ENCODE assay signal across 9 cellular contexts in the genomic region with DNA sequence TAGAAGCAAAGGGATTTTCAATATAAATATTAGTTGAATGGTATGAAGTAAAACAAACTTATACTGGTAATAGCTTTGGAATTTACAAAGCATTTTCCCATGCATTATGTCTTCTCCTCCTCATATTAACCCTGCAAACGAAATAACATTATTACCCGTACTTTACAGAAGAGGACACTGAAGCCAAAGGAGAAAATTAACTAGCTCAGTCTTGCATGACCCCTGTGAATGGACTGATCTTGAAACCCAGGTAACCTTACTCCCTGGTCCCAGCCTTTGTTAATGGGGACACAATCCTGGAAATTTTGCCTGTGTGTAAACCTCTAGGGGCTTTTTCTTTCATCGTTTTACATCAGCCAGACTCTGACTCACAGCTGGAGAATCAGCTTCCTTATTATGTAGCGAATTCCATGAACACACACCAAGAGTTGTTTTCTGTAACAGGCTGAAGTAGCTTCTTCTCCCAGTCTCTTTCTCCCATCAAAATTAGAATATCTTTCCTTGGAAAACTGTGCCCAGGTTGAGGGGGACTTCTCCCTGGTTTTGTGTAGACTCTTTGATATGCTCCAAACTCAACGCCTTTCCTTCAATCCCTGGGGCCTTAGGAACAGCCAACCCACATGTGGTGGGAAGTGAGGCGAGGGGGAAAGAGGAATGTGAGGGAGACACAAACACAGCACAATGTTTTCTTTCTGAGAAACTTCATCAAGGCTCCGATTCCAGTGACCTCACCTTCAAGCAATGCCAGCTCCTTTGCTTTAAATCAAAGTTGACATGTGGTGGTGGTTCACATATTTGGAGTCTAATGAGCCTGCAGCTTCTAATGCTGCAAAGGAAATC.
A peak's percentile ranks its signal among the peaks of the same experiment; 100 is the strongest.
DNase-seq lines count a peak whose midpoint lies in the region; ATAC-seq and TF ChIP-seq lines count a peak whose summit lies in the region.
"Had no signal": no experiment of that assay in that cellular context is flagged by ENCODE, and none has a peak within 500 bp of the region (broad histone marks: within the 10 kb centered on the region; RNA-seq: fewer than 3 reads in every experiment).

No MANE protein-coding gene starts in this region.

- no peaks in the 10 kb centered on the region for H3K27me3 ChIP-seq in gastroesophageal sphincter

- H3K4me3 ChIP-seq in gastroesophageal sphincter, result no peak overlapping the region
- H3K4me3 ChIP-seq in skeletal muscle cell (ENCODE audit: low read depth, low read length), result no peak overlapping the region

- TF ChIP-seq CTCF in gastroesophageal sphincter (IDR thresholded peaks at IDR 0.05), result no peak

- no peaks in the 10 kb centered on the region for H3K36me3 ChIP-seq in gastroesophageal sphincter

- peak; percentile 93 for DNase-seq in HCEC 1CT
- DNase-seq in SW480 (ENCODE audit: low spot score), result peak; percentile 84
- peak; percentile 97 for DNase-seq in skeletal muscle cell (ENCODE audit: low read depth)
- DNase-seq in NCI-H1048 (lab: John Stamatoyannopoulos, UW), result no peak
- no peak for DNase-seq in DMS79 (lab: John Stamatoyannopoulos, UW)
- DNase-seq in amygdala (lab: John Stamatoyannopoulos, UW), result no peak
- DNase-seq: NCI-H510A treated with DMSO at 0.1 percent for 48 hours had no signal

- no peaks in the 10 kb centered on the region for H3K4me1 ChIP-seq in gastroesophageal sphincter

- TF ChIP-seq POLR2A in gastroesophageal sphincter (IDR thresholded peaks at IDR 0.05), result no peak

- peak; percentile 74 for ATAC-seq in gastroesophageal sphincter
- ATAC-seq in HG02938 (IDR thresholded peaks at IDR 0.05; ENCODE audit: unreplicated experiment), result no peak

- no peak for TF ChIP-seq EP300 in gastroesophageal sphincter (IDR thresholded peaks at IDR 0.05)

- WGBS in gastroesophageal sphincter (ENCODE audit: low coverage in 1 of 2), 2 donors, result 16 to 27% methylated on average over 5 to 7 of the region's 7 CpGs

- peak overlapping the region in 2 of 4 donors; percentile 31 to 61 for H3K27ac ChIP-seq in gastroesophageal sphincter

- H3K9me3 ChIP-seq in gastroesophageal sphincter, result peaks cover 0 to 7% (median 0%) of the 10 kb centered on the region in 3 donors

Comparison
In these comparisons a context has a peak if more than half of its experiments do, and no peak if none do; other contexts are left out.
1. DNase-seq: peak in HCEC 1CT (single experiment), SW480 (single experiment) and skeletal muscle cell (single experiment); none in NCI-H1048 (single experiment), DMS79 (single experiment) and amygdala (0 of 56).